In the genomic region with DNA sequence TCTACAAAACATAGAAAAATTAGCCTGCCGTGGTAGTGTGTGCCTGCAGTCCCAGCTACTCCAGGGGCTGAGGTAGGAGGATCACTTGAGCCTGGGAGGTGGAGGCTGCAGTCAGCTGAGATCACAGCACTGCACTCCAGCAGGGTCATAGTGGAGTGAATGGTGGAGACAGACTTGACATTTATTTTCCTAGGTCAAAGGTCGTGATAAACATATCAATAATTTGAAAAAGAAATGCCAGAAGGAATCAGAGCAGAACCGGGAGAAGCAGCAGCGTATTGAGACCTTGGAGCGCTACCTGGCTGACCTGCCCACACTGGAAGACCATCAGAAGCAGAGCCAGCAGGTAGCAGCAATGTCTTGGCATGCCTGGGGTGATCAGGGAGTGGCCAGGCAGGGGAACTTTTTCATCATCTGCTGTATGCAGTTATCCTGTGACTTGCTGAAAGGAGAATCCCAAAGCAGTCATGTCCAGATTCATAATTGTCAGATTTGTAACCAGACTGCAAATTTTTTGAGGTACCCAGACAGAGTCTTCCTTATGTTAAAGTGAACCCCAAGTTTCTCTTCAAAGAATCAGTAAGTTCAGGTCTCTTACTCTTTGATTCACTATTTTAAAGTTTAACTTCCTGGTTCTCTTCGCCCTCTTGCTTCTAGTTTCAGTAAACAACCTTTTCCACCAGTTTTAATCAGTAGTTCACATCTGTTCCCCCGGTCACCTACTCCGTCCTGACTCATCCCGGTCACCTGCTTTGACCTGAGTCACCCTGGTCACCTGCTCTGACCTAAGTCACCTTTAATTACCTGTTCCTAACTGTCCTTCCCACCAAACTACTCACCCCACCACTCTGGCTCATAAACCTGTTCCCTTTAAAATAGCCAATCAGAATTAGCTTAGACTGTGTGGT, we compare ENCODE assay signal across 25 cellular contexts. TPM values are rescaled to one million over a fixed set of nuclear protein-coding genes. Genes with fewer than 3 reads are reported as not detected.
DNase-seq lines count a peak whose midpoint lies in the region; ATAC-seq, FAIRE-seq and TF ChIP-seq lines count a peak whose summit lies in the region.
"Had no signal": no experiment of that assay in that cellular context is flagged by ENCODE, and none has a peak within 500 bp of the region (broad histone marks: within the 10 kb centered on the region; RNA-seq: fewer than 3 reads in every experiment).

No MANE protein-coding gene starts in this region.

- H3K9me1 ChIP-seq in K562 (ENCODE audit: control insufficient read depth, insufficient read depth, low read length) = no peaks in the 10 kb centered on the region

- TF ChIP-seq EP300 in K562 (IDR thresholded peaks at IDR 0.05; ENCODE audit: low read length) = no peak

- H3K9me3 ChIP-seq in HEK293 (ENCODE audit: control insufficient read depth, insufficient read depth, low read depth, low read length) = no peaks in the 10 kb centered on the region
- peaks cover 7% of the 10 kb centered on the region; the same call in 1 of the 2 replicates for H3K9me3 ChIP-seq in K562 (replicated peaks; ENCODE audit: control insufficient read depth, insufficient read depth, low read depth, low read length)
- no peaks in the 10 kb centered on the region for H3K9me3 ChIP-seq in pancreas
- H3K9me3 ChIP-seq: Caco-2 had no signal

- no TSS peak for BruUV-seq in K562 (replicated peaks; lab: Mats Ljungman, UMichigan)

- no peak for TF ChIP-seq RAD21 in K562 (CRISPR knock-in tag; conservative IDR thresholded peaks at IDR 0.05 in 1 of 2, IDR thresholded peaks at IDR 0.05 in 1 of 2)

- no peaks in the 10 kb centered on the region for H4K20me1 ChIP-seq in K562 (replicated peaks; ENCODE audit: control insufficient read depth, insufficient read depth, low read length)

- no peak for TF ChIP-seq CTCF in HEK293 (tag by site-specific recombination; IDR thresholded peaks at IDR 0.05)
- TF ChIP-seq CTCF in K562 (IDR thresholded peaks at IDR 0.05 in 2 of 3, conservative IDR thresholded peaks at IDR 0.05 in 1 of 3; ENCODE audit: insufficient read depth in 2 of 3, low read depth in 1 of 3, low read length in 3 of 3) = no peak
- no peak for TF ChIP-seq CTCF in pancreas (IDR thresholded peaks at IDR 0.05)

- H3K4me2 ChIP-seq in K562 (ENCODE audit: insufficient read depth, low read length) = no peak overlapping the region
- H3K4me2 ChIP-seq: GM23338, PC-9 had no signal

- 0 out of 2 replicates have a peak, but pooled peaks have one; percentile 27 for TF ChIP-seq POLR2A in K562 (conservative IDR thresholded peaks at IDR 0.05)

- H3K27me3 ChIP-seq in K562 (ENCODE audit: control insufficient read depth in 2 of 2, insufficient read depth in 2 of 2, low read length in 2 of 2) = no peaks in the 10 kb centered on the region
- H3K27me3 ChIP-seq in pancreas = no peaks in the 10 kb centered on the region
- H3K27me3 ChIP-seq: SJSA1 had no signal

- H3K4me1 ChIP-seq in HEK293 (ENCODE audit: control insufficient read depth, insufficient read depth, low read length) = no peaks in the 10 kb centered on the region
- no peaks in the 10 kb centered on the region; a peak in 1 of 5 replicates for H3K4me1 ChIP-seq in K562 (replicated peaks in 1 of 2; ENCODE audit: control insufficient read depth in 2 of 2, insufficient read depth in 2 of 2, low read length in 2 of 2)
- H3K4me1 ChIP-seq in pancreas = no peaks in the 10 kb centered on the region
- H3K4me1 ChIP-seq: Caco-2, SJSA1 had no signal

- 89% methylated on average over 9 of the region's 9 CpGs for WGBS in K562 (ENCODE audit: insufficient coverage, low coverage, missing lambda C conversion rate)
- 90 to 93% methylated on average over 9 of the region's 9 CpGs for WGBS in pancreas, 2 donors

- H3K36me3 ChIP-seq in HEK293 (ENCODE audit: control insufficient read depth in 2 of 2, insufficient read depth in 1 of 2, low read length in 2 of 2) (peaks cover 21 to 89% of the 10 kb centered on the region in 2 experiments; a peak in 2 of 3 replicates), K562 (ENCODE audit: control insufficient read depth, insufficient read depth, low read length) (peaks cover 96% of the 10 kb centered on the region), pancreas (no peaks in the 10 kb centered on the region)

- intact Hi-C loops in K562 (cut with micrococcal nuclease) (no loop called here), pancreas (cut with DNase I) (no loop called here)

- no peak overlapping the region for H3K9ac ChIP-seq in K562 (ENCODE audit: insufficient read depth in 1 of 2, low read depth in 2 of 2, low read length in 2 of 2)

- POLR2A ChIA-PET in HEK293 (lab: Yijun Ruan, JAX) (no interaction called here), K562 (lab: Yijun Ruan, JAX) (interaction anchor here (0.7 to 2.1 kb wide), 5 partner anchors 9 to 20 kb away, joined by 3 to 10 read pairs (median 3); no protein-coding TSS in a partner anchor)

- ATAC-seq in K562 (no peak), HG02870 (IDR thresholded peaks at IDR 0.05; ENCODE audit: unreplicated experiment) (no peak), pancreas (no peak)
- ATAC-seq: CD8-positive, alpha-beta T cell; GM23338 had no signal

- no peak overlapping the region for H2AFZ ChIP-seq in K562 (ENCODE audit: low read depth, low read length)
- H2AFZ ChIP-seq: GM23338, PC-9 had no signal

- H3K79me2 ChIP-seq in K562 (ENCODE audit: control insufficient read depth, insufficient read depth, low read length) = peaks cover 9% of the 10 kb centered on the region; the same call in 1 of the 3 replicates

- in situ Hi-C loops in K562 (cut with MboI) = no loop called here

- H3K27ac ChIP-seq in HEK293 (ENCODE audit: extremely low read depth, low read depth, low read length) = no peak overlapping the region
- H3K27ac ChIP-seq in K562 (ENCODE audit: extremely low read depth, low read depth, low read length) = peak overlapping the region; percentile 20; the same call in 1 of the 3 replicates
- H3K27ac ChIP-seq in pancreas = no peak overlapping the region
- H3K27ac ChIP-seq: PC-9, SJSA1 had no signal

- H3K4me3 ChIP-seq in HEK293 (ENCODE audit: low read depth, low read length) (no peak overlapping the region), K562 (no peak overlapping the region), pancreas (no peak overlapping the region)
- H3K4me3 ChIP-seq: GM23338, PC-9, SJSA1 had no signal

- CTCF ChIA-PET in HEK293 (lab: Yijun Ruan, JAX) = no interaction called here
- CTCF ChIA-PET in K562 (lab: Yijun Ruan, JAX; ENCODE audit: low intra/inter-chr PET ratio) = no interaction called here

- DNase-seq in K562 (ENCODE audit: extremely low read depth in 1 of 4, low spot score in 3 of 4) (no peak), mesenteric fat pad (ENCODE audit: low spot score) (peak; percentile 35), urothelium cell line (ENCODE audit: low spot score) (no peak), pancreas (no peak), UCSD-AML1 (lab: John Stamatoyannopoulos, UW; ENCODE audit: unreplicated experiment) (no peak)
- DNase-seq: C1 segment of cervical spinal cord; Caco-2; CD8-positive, alpha-beta T cell; H9; HFFc6; KG1; MM.1S; NCI-H1694; NCI-H2029 treated with DMSO at 0.1 percent for 48 hours; NCI-H526 treated with DMSO at 0.1 percent for 48 hours; PC-9; Right ventricle myocardium superior had no signal

- FAIRE-seq in K562 (lab: Jason Lieb, UNC) (no peak), urothelium cell line (lab: Jason Lieb, UNC) (peak; percentile 5), pancreas (lab: Jason Lieb, UNC) (no peak)
- FAIRE-seq: G401.6 had no signal

RNA-seq across cellular contexts. Expression of gene SH3BGRL3, which starts 11.3 kb away (rescaled TPM):
- total RNA-seq in K562 (2011; cell fraction: chromatin; rRNA removed; ENCODE audit: low replicate concordance) = 38.1 and 86.2 TPM in 2 replicates
- 46.2 and 57.2 TPM in 2 replicates for total RNA-seq in K562 (2011; cell fraction: nucleolus; rRNA removed)
- total RNA-seq in K562 (2011; cell fraction: nucleoplasm; rRNA removed) = 65.8 and 101 TPM in 2 replicates
- 32.9 and 60.5 TPM in 2 replicates for total RNA-seq in K562 (2014; rRNA removed)
- total RNA-seq in K562 (2014; rRNA removed; fragmentation: Illumina TruSeq; extraction: Trizol) = 29.8 and 30.3 TPM in 2 replicates
- total RNA-seq in K562 (2015; rRNA removed; fragmentation: Illumina TruSeq; extraction: Trizol) = 54.2 and 55.0 TPM in 2 replicates
- total RNA-seq in K562 (2021) = 96.2 and 110 TPM in 2 replicates
- 50.3 and 83.3 TPM in 2 replicates for polyA plus RNA-seq in K562 (2011; rRNA removed)
- 116 and 139 TPM in 2 replicates for polyA plus RNA-seq in K562 (2011; cell fraction: cytosol; rRNA removed)
- polyA plus RNA-seq in K562 (2011; cell fraction: nucleus; rRNA removed) = 74.3 and 96.2 TPM in 2 replicates
- polyA plus RNA-seq in K562 (2012) = 175 and 179 TPM in 2 replicates
- 140 and 152 TPM in 2 replicates for polyA plus RNA-seq in K562 (2014; fragmentation: Illumina TruSeq; extraction: Trizol)
- 100 to 1,000 TPM; 106 to 137 TPM for polyA plus RNA-seq in K562 (2014; fragmentation: Nextera tagmentation; extraction: Ambion mirVana)
- polyA plus RNA-seq in K562 (2014; rRNA removed) = 31.1 and 33.8 TPM in 2 replicates
- 79.6 and 89.0 TPM in 2 replicates for polyA minus RNA-seq in K562 (2011; rRNA and poly(A)+ RNA removed)
- 86.5 and 93.9 TPM in 2 replicates for polyA minus RNA-seq in K562 (2011; cell fraction: cytosol; rRNA and poly(A)+ RNA removed)
- 34.3 and 44.0 TPM in 2 replicates for polyA minus RNA-seq in K562 (2011; cell fraction: nucleus; rRNA and poly(A)+ RNA removed)
- total RNA-seq in mesenteric fat pad = 229 TPM
- total RNA-seq in pancreas = 10 to 100 TPM; 29.1 to 84.2 (median 48.8) TPM
- polyA plus RNA-seq in pancreas = 100 to 1,000 TPM in 1 of 2 donors, 10 to 100 TPM in 1; 61.0 to 109 TPM

RNA-seq across cellular contexts. Expression of gene CEP85, which starts 34.5 kb away (rescaled TPM):
- 303 and 318 TPM in 2 replicates for total RNA-seq in K562 (2011; cell fraction: chromatin; rRNA removed; ENCODE audit: low replicate concordance)
- total RNA-seq in K562 (2011; cell fraction: nucleolus; rRNA removed) = 171 and 180 TPM in 2 replicates
- 221 and 317 TPM in 2 replicates for total RNA-seq in K562 (2011; cell fraction: nucleoplasm; rRNA removed)
- 75.9 and 77.9 TPM in 2 replicates for total RNA-seq in K562 (2014; rRNA removed)
- total RNA-seq in K562 (2014; rRNA removed; fragmentation: Illumina TruSeq; extraction: Trizol) = 89.6 and 92.6 TPM in 2 replicates
- total RNA-seq in K562 (2015; rRNA removed; fragmentation: Illumina TruSeq; extraction: Trizol) = 85.3 and 88.7 TPM in 2 replicates
- 80.2 and 84.8 TPM in 2 replicates for total RNA-seq in K562 (2021)
- 140 and 167 TPM in 2 replicates for polyA plus RNA-seq in K562 (2011; rRNA removed)
- 105 and 143 TPM in 2 replicates for polyA plus RNA-seq in K562 (2011; cell fraction: cytosol; rRNA removed)
- polyA plus RNA-seq in K562 (2011; cell fraction: nucleus; rRNA removed) = 433 and 499 TPM in 2 replicates
- polyA plus RNA-seq in K562 (2012) = 59.3 and 74.9 TPM in 2 replicates
- polyA plus RNA-seq in K562 (2014; fragmentation: Illumina TruSeq; extraction: Trizol) = 102 and 107 TPM in 2 replicates
- polyA plus RNA-seq in K562 (2014; fragmentation: Nextera tagmentation; extraction: Ambion mirVana) = 100 to 1,000 TPM in 1 of 2 experiments, 10 to 100 TPM in 1; 42.1 to 107 TPM
- polyA plus RNA-seq in K562 (2014; rRNA removed) = 97.5 and 114 TPM in 2 replicates
- polyA minus RNA-seq in K562 (2011; rRNA and poly(A)+ RNA removed) = 123 and 147 TPM in 2 replicates
- 48.4 and 50.9 TPM in 2 replicates for polyA minus RNA-seq in K562 (2011; cell fraction: cytosol; rRNA and poly(A)+ RNA removed)
- polyA minus RNA-seq in K562 (2011; cell fraction: nucleus; rRNA and poly(A)+ RNA removed) = 106 and 172 TPM in 2 replicates
- 3.5 TPM for total RNA-seq in mesenteric fat pad
- total RNA-seq in pancreas = 1 to 10 TPM; 2.7 to 6.6 (median 3.7) TPM
- 1 to 10 TPM; 2.9 to 5.6 TPM for polyA plus RNA-seq in pancreas

RNA-seq across cellular contexts. Expression of gene UBXN11, which starts 37.9 kb away (rescaled TPM):
- 26.5 and 67.3 TPM in 2 replicates for total RNA-seq in K562 (2011; cell fraction: chromatin; rRNA removed; ENCODE audit: low replicate concordance)
- 42.6 and 44.4 TPM in 2 replicates for total RNA-seq in K562 (2011; cell fraction: nucleolus; rRNA removed)
- 37.0 and 39.5 TPM in 2 replicates for total RNA-seq in K562 (2011; cell fraction: nucleoplasm; rRNA removed)
- total RNA-seq in K562 (2014; rRNA removed) = 11.3 and 11.5 TPM in 2 replicates
- 2.6 and 4.0 TPM in 2 replicates for total RNA-seq in K562 (2014; rRNA removed; fragmentation: Illumina TruSeq; extraction: Trizol)
- total RNA-seq in K562 (2015; rRNA removed; fragmentation: Illumina TruSeq; extraction: Trizol) = 8.1 and 8.2 TPM in 2 replicates
- total RNA-seq in K562 (2021) = 20.2 and 24.9 TPM in 2 replicates
- polyA plus RNA-seq in K562 (2011; rRNA removed) = 17.5 and 20.9 TPM in 2 replicates
- 20.1 and 26.4 TPM in 2 replicates for polyA plus RNA-seq in K562 (2011; cell fraction: cytosol; rRNA removed)
- polyA plus RNA-seq in K562 (2011; cell fraction: nucleus; rRNA removed) = 134 and 188 TPM in 2 replicates
- polyA plus RNA-seq in K562 (2012) = 23.4 and 28.6 TPM in 2 replicates
- polyA plus RNA-seq in K562 (2014; fragmentation: Illumina TruSeq; extraction: Trizol) = 12.3 and 14.7 TPM in 2 replicates
- polyA plus RNA-seq in K562 (2014; fragmentation: Nextera tagmentation; extraction: Ambion mirVana) = 1 to 10 TPM in 1 of 2 experiments, under 1 TPM in 1; 0.48 to 2.1 TPM
- polyA plus RNA-seq in K562 (2014; rRNA removed) = 30.6 and 34.3 TPM in 2 replicates
- 9.3 and 10.4 TPM in 2 replicates for polyA minus RNA-seq in K562 (2011; rRNA and poly(A)+ RNA removed)
- polyA minus RNA-seq in K562 (2011; cell fraction: cytosol; rRNA and poly(A)+ RNA removed) = 7.9 and 8.8 TPM in 2 replicates
- polyA minus RNA-seq in K562 (2011; cell fraction: nucleus; rRNA and poly(A)+ RNA removed) = 26.3 and 27.6 TPM in 2 replicates
- total RNA-seq in mesenteric fat pad = 22.2 TPM
- 10 to 100 TPM in 4 of 6 donors, 1 to 10 TPM in 2; 8.7 to 15.9 (median 11.5) TPM for total RNA-seq in pancreas
- polyA plus RNA-seq in pancreas = 10 to 100 TPM; 44.0 to 61.6 TPM

RNA-seq across cellular contexts. Expression of gene CD52, which starts 49.2 kb away (rescaled TPM):
- 26.7 and 65.5 TPM in 2 replicates for total RNA-seq in K562 (2011; cell fraction: chromatin; rRNA removed; ENCODE audit: low replicate concordance)
- 72.0 and 78.5 TPM in 2 replicates for total RNA-seq in K562 (2011; cell fraction: nucleolus; rRNA removed)
- 50.2 and 55.9 TPM in 2 replicates for total RNA-seq in K562 (2011; cell fraction: nucleoplasm; rRNA removed)
- total RNA-seq in K562 (2014; rRNA removed) (34.9 and 43.3 TPM in 2 replicates), K562 (2014; rRNA removed; fragmentation: Illumina TruSeq; extraction: Trizol) (127 TPM in 2 replicates), K562 (2015; rRNA removed; fragmentation: Illumina TruSeq; extraction: Trizol) (182 and 185 TPM in 2 replicates), K562 (2021) (70.9 and 90.7 TPM in 2 replicates), mesenteric fat pad (27.1 TPM), pancreas (10 to 100 TPM in 1 of 6 donors, 1 to 10 TPM in 4, under 1 TPM in 1; 0.98 to 13.0 (median 2.5) TPM)
- polyA plus RNA-seq in K562 (2011; rRNA removed) (312 and 418 TPM in 2 replicates), K562 (2014; fragmentation: Illumina TruSeq; extraction: Trizol) (147 and 173 TPM in 2 replicates), K562 (2014; fragmentation: Nextera tagmentation; extraction: Ambion mirVana) (100 to 1,000 TPM; 355 to 488 TPM), K562 (2014; rRNA removed) (152 and 198 TPM in 2 replicates), pancreas (1 to 10 TPM; 4.0 to 4.3 TPM)
- 457 and 520 TPM in 2 replicates for polyA plus RNA-seq in K562 (2011; cell fraction: cytosol; rRNA removed)
- polyA plus RNA-seq in K562 (2011; cell fraction: nucleus; rRNA removed) = 77.7 and 147 TPM in 2 replicates
- 170 and 195 TPM in 2 replicates for polyA plus RNA-seq in K562 (2012)
- polyA minus RNA-seq in K562 (2011; rRNA and poly(A)+ RNA removed) = 56.1 and 74.7 TPM in 2 replicates
- polyA minus RNA-seq in K562 (2011; cell fraction: cytosol; rRNA and poly(A)+ RNA removed) = 28.1 and 33.6 TPM in 2 replicates
- polyA minus RNA-seq in K562 (2011; cell fraction: nucleus; rRNA and poly(A)+ RNA removed) = 6.9 and 14.1 TPM in 2 replicates
- total RNA-seq: A673, Caco-2, GM23338, HFFc6, NCI-H460, RPMI7951, SJSA1 had no signal

Comparison
In these comparisons a context has a peak if more than half of its experiments do, and no peak if none do; other contexts are left out.
1. RNA of gene CEP85, which starts 34.5 kb away (total RNA-seq): 75.9 to 318 TPM in K562; 2.7 to 6.6 TPM in pancreas and 3.5 TPM in mesenteric fat pad (single experiment); every median in the first group is over 10 times any median in the second.
2. Of the 44 proteins assayed by ChIP-seq in both K562 and HEK293: peak only in K562: ZEB2; only in HEK293: none; in both: none; in neither: 43.